1 cellular context compared by ENCODE assay signal in genomic region chr3:32614956-32615355, GRCh38.
TF ChIP-seq lines count a peak whose summit lies in the region.

No MANE protein-coding gene starts in this region.

TF ChIP-seq in H1, 55 proteins besides CTCF, POLR2A, EP300 and RAD21 (continued from another document):
- TF ChIP-seq ZNF274 (IDR thresholded peaks at IDR 0.05; ENCODE audit: borderline replicate concordance, extremely low read depth, low read length), result no peak
- TF ChIP-seq SUZ12 (IDR thresholded peaks at IDR 0.05; ENCODE audit: low read length), result no peak
- TF ChIP-seq TEAD4 (IDR thresholded peaks at IDR 0.05; ENCODE audit: low read depth, low read length), result no peak
- TF ChIP-seq SP1 (IDR thresholded peaks at IDR 0.05; ENCODE audit: low read depth, low read length), result no peak
- TF ChIP-seq SIX5 (IDR thresholded peaks at IDR 0.05; ENCODE audit: low read depth, low read length), result no peak
